1 cellular context compared by ENCODE assay signal in the genomic region with DNA sequence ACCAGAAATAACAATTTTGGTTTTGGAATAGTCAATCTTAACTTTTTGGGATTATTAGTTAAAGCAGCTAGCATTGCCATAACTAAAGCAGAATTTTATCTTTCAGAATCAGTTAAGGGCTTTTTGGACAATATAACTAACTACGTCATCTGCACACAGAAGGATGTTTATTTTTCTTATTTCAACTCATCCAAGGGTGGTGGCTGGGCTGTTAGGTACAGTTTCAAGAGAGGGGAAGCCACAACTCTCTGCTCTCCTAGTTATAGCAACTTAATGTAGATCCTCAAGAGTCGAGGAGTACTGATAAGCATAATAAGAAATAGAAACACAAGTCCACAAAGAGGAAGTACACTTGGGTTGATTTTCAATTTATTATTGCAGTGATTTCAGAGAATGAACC.
TF ChIP-seq lines count a peak whose summit lies in the region.

No MANE protein-coding gene starts in this region.

TF ChIP-seq in IMR-90, 13 proteins besides CTCF, POLR2A, EP300 and RAD21:
- 0 out of 2 replicates have a peak, but pooled peaks have one; percentile 18 for TF ChIP-seq FOS (IDR thresholded peaks at IDR 0.05; ENCODE audit: low read depth, low read length)
- no peak for TF ChIP-seq MAZ (IDR thresholded peaks at IDR 0.05; ENCODE audit: borderline replicate concordance, low read depth, low read length)
- TF ChIP-seq MXI1 (IDR thresholded peaks at IDR 0.05; ENCODE audit: borderline replicate concordance, low read depth, low read length), result no peak
- no peak for TF ChIP-seq CHD1 (IDR thresholded peaks at IDR 0.05; ENCODE audit: low read depth, low read length)
